In genomic region chr6:145963216-145964068, GRCh38 we compare ENCODE assay signal across 8 cellular contexts. TPM values are rescaled to one million over a fixed set of nuclear protein-coding genes. Genes with fewer than 3 reads are reported as not detected.
DNase-seq lines count a peak whose midpoint lies in the region; ATAC-seq and TF ChIP-seq lines count a peak whose summit lies in the region.

No MANE protein-coding gene starts in this region.

- H3K27me3 ChIP-seq in stomach = no peaks in the 10 kb centered on the region

- H3K4me1 ChIP-seq in stomach = peaks cover 18 to 55% (median 46%) of the 10 kb centered on the region in 4 donors

- peaks cover 23% of the 10 kb centered on the region for H3K4me1 Mint-ChIP-seq in nephron progenitor cell

- H3K4me3 Mint-ChIP-seq in nephron progenitor cell = peak overlapping the region; percentile 95

- H3K9me3 ChIP-seq in stomach = no peaks in the 10 kb centered on the region

- no peak for TF ChIP-seq EP300 in stomach (IDR thresholded peaks at IDR 0.05)

- H3K36me3 Mint-ChIP-seq in nephron progenitor cell (ENCODE audit: low read depth) = peaks cover 16% of the 10 kb centered on the region

- TF ChIP-seq CTCF in fibroblast of mammary gland (conservative IDR thresholded peaks at IDR 0.05; ENCODE audit: control insufficient read depth, insufficient read depth, low read depth, low read length) = no peak
- no peak for TF ChIP-seq CTCF in nephron progenitor cell (IDR thresholded peaks at IDR 0.05)
- TF ChIP-seq CTCF in stomach (IDR thresholded peaks at IDR 0.05) = no peak

- 0 to 1% (median 0%) methylated on average over 39 to 44 of the region's 44 CpGs for WGBS in stomach, 5 donors

- no peak for TF ChIP-seq POLR2A in stomach (IDR thresholded peaks at IDR 0.05)

- H3K27ac Mint-ChIP-seq in nephron progenitor cell = peak overlapping the region; percentile 100

- H3K27me3 Mint-ChIP-seq in nephron progenitor cell (ENCODE audit: low read depth, poor library complexity) = peaks cover 6% of the 10 kb centered on the region

- no peaks in the 10 kb centered on the region for H3K36me3 ChIP-seq in stomach

- peak; percentile 5 to 27 for DNase-seq in activated CD4-positive, alpha-beta T cell treated with anti-CD3 and anti-CD28 coated beads for 24 hours (ENCODE audit: low read depth in 2 of 2)
- no peak for DNase-seq in activated CD4-positive, alpha-beta T cell treated with anti-CD3 and anti-CD28 coated beads for 1 hour
- peak; percentile 79 for DNase-seq in NCI-H748 (lab: John Stamatoyannopoulos, UW; ENCODE audit: unreplicated experiment)
- peak; percentile 59 to 69 for DNase-seq in activated T-cell treated with anti-CD3 and anti-CD28 coated beads, Interleukin-2, amount 50 U/mL, for 48 hours
- peak; percentile 42 for DNase-seq in fibroblast of mammary gland (ENCODE audit: low read depth)
- peak; percentile 80 for DNase-seq in nephron progenitor cell
- DNase-seq in stomach = peak; percentile 46

- H3K27ac ChIP-seq in stomach = peak overlapping the region; percentile 90 to 94 (median 92)

- peak; percentile 32 for ATAC-seq in HG03045 (IDR thresholded peaks at IDR 0.05; ENCODE audit: unreplicated experiment)

- intact Hi-C loops in stomach (cut with DNase I; ENCODE audit: low total_unique reads) = loop anchor here (10.0 kb wide), 1 partner anchor 581 kb away; the partner anchor contains the start of gene RAB32

- peak overlapping the region; percentile 90 for H3K4me3 ChIP-seq in fibroblast of mammary gland (ENCODE audit: control insufficient read depth, low read depth, low read length)
- H3K4me3 ChIP-seq in stomach = peak overlapping the region; percentile 59 to 89 (median 81)

- H3K9me3 Mint-ChIP-seq in nephron progenitor cell = peaks cover 9% of the 10 kb centered on the region

RNA-seq across cellular contexts. Expression of gene SHPRH, which starts 0.7 kb away (rescaled TPM):
- 10 to 100 TPM; 18.1 to 66.5 (median 29.3) TPM for total RNA-seq in stomach
- 1 to 10 TPM; 1.5 to 3.3 (median 1.6) TPM for polyA plus RNA-seq in stomach
